8 cellular contexts compared by ENCODE assay signal in genomic region chr14:45135181-45135580, GRCh38. TPM values are rescaled to one million over a fixed set of nuclear protein-coding genes. Genes with fewer than 3 reads are reported as not detected.
DNase-seq lines count a peak whose midpoint lies in the region; TF ChIP-seq lines count a peak whose summit lies in the region.

No MANE protein-coding gene starts in this region.

- peak overlapping the region; percentile 80 for H3K4me2 ChIP-seq in BLaER1

- H4K20me1 ChIP-seq in BLaER1: peaks cover 16% of the 10 kb centered on the region; the same call in 1 of the 2 replicates

- WGBS in liver: under 1% methylated on average over 7 of the region's 7 CpGs
- WGBS in transverse colon (ENCODE audit: low coverage in 1 of 2), 2 donors: 0 to 1% methylated on average over 7 of the region's 7 CpGs

- H3K4me3 ChIP-seq in BLaER1 (peak overlapping the region; percentile 79), HUES6 (ENCODE audit: low read depth, low read length) (peak overlapping the region; percentile 99), astrocyte of the spinal cord (ENCODE audit: low read depth, low read length) (peak overlapping the region; percentile 89), liver (ENCODE audit: low read depth in 1 of 3, low read length in 3 of 3) (peak overlapping the region; percentile 75 to 97 (median 81)), transverse colon (peak overlapping the region; percentile 34 to 96 (median 57))

- H3K9me3 ChIP-seq in BLaER1: no peaks in the 10 kb centered on the region
- no peaks in the 10 kb centered on the region for H3K9me3 ChIP-seq in HUES6 (ENCODE audit: control insufficient read depth, insufficient read depth, low read depth, low read length)
- no peaks in the 10 kb centered on the region for H3K9me3 ChIP-seq in liver (ENCODE audit: control insufficient read depth in 4 of 4, low read length in 3 of 4)
- no peaks in the 10 kb centered on the region for H3K9me3 ChIP-seq in transverse colon

- TF ChIP-seq POLR2A in transverse colon (IDR thresholded peaks at IDR 0.05): no peak

- H3K9ac ChIP-seq in BLaER1 (peak overlapping the region; percentile 96), HUES6 (ENCODE audit: low read length) (peak overlapping the region; percentile 10), liver (ENCODE audit: low read depth in 1 of 2, low read length in 2 of 2) (peak overlapping the region; percentile 77 to 97)

- H3K27ac ChIP-seq in BLaER1: peak overlapping the region; percentile 97
- H3K27ac ChIP-seq in HUES6 (ENCODE audit: low read depth, low read length): no peak overlapping the region; the same call in 1 of the 2 replicates
- peak overlapping the region; percentile 81 to 83 for H3K27ac ChIP-seq in liver (ENCODE audit: low read depth in 1 of 2, low read length in 2 of 2)
- H3K27ac ChIP-seq in transverse colon: peak overlapping the region; percentile 90 to 93 (median 92)

- TF ChIP-seq EP300 in transverse colon (IDR thresholded peaks at IDR 0.05; ENCODE audit: low read depth): no peak

- intact Hi-C loops in transverse colon (cut with DNase I; ENCODE audit: low total_unique reads): loop anchor here (10.0 kb wide), 1 partner anchor 170 kb away; the partner anchor contains the start of genes KLHL28 and TOGARAM1

- peaks cover 2% of the 10 kb centered on the region; the same call in 1 of the 2 replicates for H3K36me3 ChIP-seq in BLaER1
- H3K36me3 ChIP-seq in HUES6 (ENCODE audit: control insufficient read depth, insufficient read depth, low read length): no peaks in the 10 kb centered on the region; the same call in 1 of the 2 replicates
- no peaks in the 10 kb centered on the region for H3K36me3 ChIP-seq in liver (ENCODE audit: control insufficient read depth in 4 of 4, insufficient read depth in 3 of 4, low read depth in 1 of 4, low read length in 3 of 4)
- H3K36me3 ChIP-seq in transverse colon: no peaks in the 10 kb centered on the region

- no peak for TF ChIP-seq CTCF in astrocyte of the spinal cord (IDR thresholded peaks at IDR 0.05; ENCODE audit: low read depth, low read length)
- TF ChIP-seq CTCF in liver (IDR thresholded peaks at IDR 0.05; ENCODE audit: low read depth, low read length, missing input control): no peak
- TF ChIP-seq CTCF in transverse colon (IDR thresholded peaks at IDR 0.05): no peak

- in situ Hi-C loops in astrocyte of the spinal cord (cut with HindIII; ENCODE audit: low sequenced_read_pairs): no loop called here
- in situ Hi-C loops in transverse colon (cut with MboI; ENCODE audit: low pct_ligation_motif_present in 1 of 4, low pct_unique_long_range_greater_than_20kb in 1 of 4, low sequenced_read_pairs in 3 of 4): loop anchor here in 1 of 4 donors (10.0 kb wide), 1 partner anchor 170 kb away; the partner anchor contains the start of genes KLHL28 and TOGARAM1

- DNase-seq in astrocyte of the spinal cord (ENCODE audit: low read depth, low spot score) (peak; percentile 67), transverse colon (no peak), DMS153 treated with DMSO at 0.1 percent for 48 hours (lab: John Stamatoyannopoulos, UW; ENCODE audit: unreplicated experiment) (no peak), T-helper 9 cell (no peak), SKM-1 (lab: John Stamatoyannopoulos, UW; ENCODE audit: unreplicated experiment) (no peak)

- peaks cover 48% of the 10 kb centered on the region for H3K4me1 ChIP-seq in BLaER1
- peaks cover 10% of the 10 kb centered on the region; the same call in 1 of the 2 replicates for H3K4me1 ChIP-seq in HUES6 (ENCODE audit: control insufficient read depth, insufficient read depth, low read length)
- H3K4me1 ChIP-seq in liver (ENCODE audit: control insufficient read depth in 4 of 4, insufficient read depth in 4 of 4, low read length in 3 of 4): peaks cover 3 to 29% (median 17%) of the 10 kb centered on the region in 4 donors
- H3K4me1 ChIP-seq in transverse colon: peaks cover 6 to 26% (median 23%) of the 10 kb centered on the region in 4 donors

- H3K27me3 ChIP-seq in BLaER1 (no peaks in the 10 kb centered on the region), HUES6 (ENCODE audit: control insufficient read depth, insufficient read depth, low read length) (no peaks in the 10 kb centered on the region), liver (ENCODE audit: control insufficient read depth in 4 of 4, insufficient read depth in 4 of 4, low read length in 3 of 4) (no peaks in the 10 kb centered on the region), transverse colon (no peaks in the 10 kb centered on the region)

- no peak for TF ChIP-seq RAD21 in liver (IDR thresholded peaks at IDR 0.05)

TF ChIP-seq in liver, 16 proteins besides CTCF, POLR2A, EP300 and RAD21:
- no peak for TF ChIP-seq GABPA (IDR thresholded peaks at IDR 0.05 in 1 of 2, conservative IDR thresholded peaks at IDR 0.05 in 1 of 2)
- peak; percentile 6 for TF ChIP-seq ATF3 (IDR thresholded peaks at IDR 0.05)

RNA-seq across cellular contexts. Expression of gene FANCM, which starts 0.5 kb away (rescaled TPM):
- total RNA-seq in liver (1 to 10 TPM; 3.7 to 7.4 TPM), transverse colon (1 to 10 TPM in 3 of 4 donors, under 1 TPM in 1; 0.75 to 6.2 (median 4.5) TPM)
- polyA plus RNA-seq in liver: 1 to 10 TPM in 1 of 2 donors, under 1 TPM in 1; 0.38 to 2.5 TPM

RNA-seq across cellular contexts. Expression of gene FKBP3, which starts 0.9 kb away (rescaled TPM):
- total RNA-seq in liver: 10 to 100 TPM; 11.9 to 18.1 TPM
- 10 to 100 TPM; 33.3 to 66.4 TPM for polyA plus RNA-seq in liver
- total RNA-seq in transverse colon: 10 to 100 TPM in 3 of 4 donors, 1 to 10 TPM in 1; 3.7 to 47.8 (median 27.7) TPM

RNA-seq across cellular contexts. Expression of gene PRPF39, which starts 51.3 kb away (rescaled TPM):
- total RNA-seq in liver (10 to 100 TPM; 15.1 to 25.1 TPM), transverse colon (100 to 1,000 TPM in 1 of 4 donors, 10 to 100 TPM in 3; 13.5 to 239 (median 37.9) TPM)
- 10 to 100 TPM in 1 of 2 donors, 1 to 10 TPM in 1; 3.1 to 15.0 TPM for polyA plus RNA-seq in liver

Comparison
In these comparisons a context has a peak if more than half of its experiments do, and no peak if none do; other contexts are left out.
1. H3K9ac ChIP-seq: peak in every context shown above with its lines; median percentile 96 in BLaER1; 87 in liver; 10 in HUES6.